In genomic region chr17:38674749-38675615, GRCh38 we compare ENCODE assay signal across 8 cellular contexts. TPM values are rescaled to one million over a fixed set of nuclear protein-coding genes. Genes with fewer than 3 reads are reported as not detected.
DNase-seq lines count a peak whose midpoint lies in the region; ATAC-seq, FAIRE-seq and TF ChIP-seq lines count a peak whose summit lies in the region.

Gene EPOP (minus strand): TSS chr17:38674957. CDS start chr17:38674495, 462 bp downstream.

- H3K36me3 ChIP-seq in body of pancreas (replicated peaks in 1 of 2; ENCODE audit: insufficient read depth in 1 of 2, low read depth in 2 of 2) (no peaks in the 10 kb centered on the region), iPS-20b (ENCODE audit: insufficient read depth, low read depth, low read length) (no peaks in the 10 kb centered on the region), small intestine (ENCODE audit: control insufficient read depth in 2 of 2, insufficient read depth in 2 of 2, low read length in 2 of 2) (no peaks in the 10 kb centered on the region)

- FAIRE-seq in GM12891 (lab: Jason Lieb, UNC) (no peak), small intestine (lab: Jason Lieb, UNC) (no peak)

- H3K9ac ChIP-seq in iPS-20b (ENCODE audit: low read depth, low read length), result no peak within 1 kb of the TSS

- intact Hi-C loops in body of pancreas (cut with DNase I), result no loop called here

- peaks cover 0 to 4% of the 10 kb centered on the region in 2 donors for H3K27me3 ChIP-seq in body of pancreas
- H3K27me3 ChIP-seq in iPS-20b (ENCODE audit: insufficient read depth, low read length), result peaks cover 70% of the 10 kb centered on the region
- H3K27me3 ChIP-seq in small intestine (ENCODE audit: control insufficient read depth in 2 of 2, insufficient read depth in 2 of 2, low read length in 2 of 2), result peaks cover 6 to 20% of the 10 kb centered on the region in 2 donors

- peak within 1 kb of the TSS in 3 of 4 donors; percentile 43 to 83 (median 55) for H3K27ac ChIP-seq in body of pancreas
- no peak within 1 kb of the TSS for H3K27ac ChIP-seq in iPS-20b (ENCODE audit: low read length)
- H3K27ac ChIP-seq in small intestine (ENCODE audit: low read depth in 1 of 2, low read length in 1 of 2), result no peak within 1 kb of the TSS

- no peak for TF ChIP-seq POLR2A in GM12891 (IDR thresholded peaks at IDR 0.05; ENCODE audit: low read depth, low read length)
- TF ChIP-seq POLR2A in body of pancreas (IDR thresholded peaks at IDR 0.05), result peak; percentile 59 to 75 (median 72)

- H3K4me1 ChIP-seq in body of pancreas (peaks cover 33% of the 10 kb centered on the region), iPS-20b (ENCODE audit: insufficient read depth, low read length) (peaks cover 8% of the 10 kb centered on the region; the same call in 1 of the 2 replicates), small intestine (ENCODE audit: control insufficient read depth in 2 of 2, insufficient read depth in 1 of 2, low read depth in 1 of 2, low read length in 1 of 2) (no peaks in the 10 kb centered on the region)

- H3K9me3 ChIP-seq in body of pancreas (no peaks in the 10 kb centered on the region), iPS-20b (ENCODE audit: insufficient read depth, low read depth, low read length) (no peaks in the 10 kb centered on the region), small intestine (ENCODE audit: control insufficient read depth, low read depth) (no peaks in the 10 kb centered on the region)

- DNase-seq in GM12891 (ENCODE audit: insufficient read length, low spot score), result peak; percentile 84
- peak; percentile 76 for DNase-seq in NCI-H2107 (lab: John Stamatoyannopoulos, UW)
- DNase-seq in UCSD-AML1 (lab: John Stamatoyannopoulos, UW; ENCODE audit: unreplicated experiment), result peak; percentile 91
- peak; percentile 87 to 91 (median 90) for DNase-seq in body of pancreas
- peak; percentile 75 for DNase-seq in small intestine

- ATAC-seq in HG02884 (IDR thresholded peaks at IDR 0.05; ENCODE audit: unreplicated experiment), result peak; percentile 69
- ATAC-seq in body of pancreas, result peak; percentile 91
- no peak for ATAC-seq in HG02870 (IDR thresholded peaks at IDR 0.05; ENCODE audit: unreplicated experiment)

- no peak for TF ChIP-seq CTCF in body of pancreas (IDR thresholded peaks at IDR 0.05)

- H3K4me3 ChIP-seq in body of pancreas (peak within 1 kb of the TSS; percentile 32 to 38), iPS-20b (ENCODE audit: low read length) (peak within 1 kb of the TSS; percentile 57), small intestine (ENCODE audit: low read depth in 1 of 2, low read length in 2 of 2) (peak within 1 kb of the TSS; percentile 40 to 67)

- WGBS in body of pancreas, 2 donors, result 4 to 15% methylated on average over 19 to 66 of the region's 80 CpGs
- 3 to 4% (median 3%) methylated on average over 56 to 80 of the region's 80 CpGs for WGBS in small intestine, 3 donors

TF ChIP-seq in GM12891, 5 proteins besides CTCF, POLR2A, EP300 and RAD21:
- TF ChIP-seq SPI1 (IDR thresholded peaks at IDR 0.05; ENCODE audit: low read depth, low read length) (0 out of 2 replicates have a peak, but pooled peaks have one; percentile 15), TAF1 (IDR thresholded peaks at IDR 0.05; ENCODE audit: low read depth, low read length) (no peak)

RNA-seq across cellular contexts. Expression of gene EPOP, which starts in this region (rescaled TPM):
- 6.8 TPM for polyA plus RNA-seq in GM12891 (2012; ENCODE audit: low read depth, missing spikeins)
- 10 to 100 TPM in 1 of 2 donors, 1 to 10 TPM in 1; 3.9 to 11.2 TPM for total RNA-seq in body of pancreas
- 1 to 10 TPM in 1 of 3 donors, under 1 TPM in 1, not detected in 1; 0.22 to 1.3 TPM for polyA plus RNA-seq in small intestine

Comparison
In these comparisons a context has a peak if more than half of its experiments do, and no peak if none do; other contexts are left out.
1. H3K27ac ChIP-seq: peak in body of pancreas (3 of 4); none in iPS-20b (single experiment) and small intestine (0 of 2).
2. Peak in every context shown above with its lines, with median percentiles within 50 percentile points of each other: DNase-seq and H3K4me3 ChIP-seq.